Comparison of ENCODE assay signal across 38 cellular contexts in genomic region chr3:193648542-193649076, GRCh38.
"Had no signal": no experiment of that assay in that cellular context is flagged by ENCODE, and none has a peak within 500 bp of the region (broad histone marks: within the 10 kb centered on the region; RNA-seq: fewer than 3 reads in every experiment).

No MANE protein-coding gene starts in this region.

- H3K27me3 ChIP-seq: adrenal gland, cardiac muscle cell had no signal

- H3K27me3 Mint-ChIP-seq: activated B cell treated with CpG ODN at 0.5 μM for 24 hours; activated CD4-positive, alpha-beta memory T cell treated with anti-CD3 and anti-CD28 coated beads for 36 hours; activated CD4-positive, alpha-beta T cell treated with anti-CD3 and anti-CD28 coated beads, Interleukin-2, amount 10 ng/mL, durations not matched to agents 24 days and 14 days; activated CD8-positive, alpha-beta T cell treated with anti-CD3 and anti-CD28 coated beads for 36 hours; activated naive CD8-positive, alpha-beta T cell treated with anti-CD3 and anti-CD28 coated beads for 36 hours; activated T-helper 17 cell treated with anti-CD3 and anti-CD28 coated beads, Interleukin-2, amount 50 U/mL, for 72 hours; brain; central memory CD8-positive, alpha-beta T cell had no signal

- H3K27ac ChIP-seq: adrenal gland, cardiac muscle cell, VCaP had no signal

- H3K9me3 ChIP-seq: adrenal gland had no signal

- H3K27ac Mint-ChIP-seq: activated B cell treated with CpG ODN at 0.5 μM for 24 hours; activated CD4-positive, alpha-beta memory T cell treated with anti-CD3 and anti-CD28 coated beads for 36 hours; activated CD4-positive, alpha-beta T cell treated with anti-CD3 and anti-CD28 coated beads, Interleukin-2, amount 10 ng/mL, durations not matched to agents 24 days and 14 days; activated CD8-positive, alpha-beta T cell treated with anti-CD3 and anti-CD28 coated beads for 36 hours; activated naive CD4-positive, alpha-beta T cell treated with anti-CD3 and anti-CD28 coated beads for 36 hours; activated naive CD4-positive, alpha-beta T cell treated with anti-CD3 and anti-CD28 coated beads, Interleukin-2, amount 50 U/mL, for 72 hours; activated naive CD8-positive, alpha-beta T cell treated with anti-CD3 and anti-CD28 coated beads for 36 hours; activated T-cell treated with anti-CD3 and anti-CD28 coated beads, Interleukin-2, amount 50 U/mL, for 72 hours; activated T-helper 1 cell treated with anti-CD3 and anti-CD28 coated beads, Interleukin-12 subunit alpha, Interleukin-12 subunit beta, Interleukin-2, Interleukin-4 antibody, amounts not matched to agents 30 ng/mL and 10 ng/mL and 1 ng/mL, durations not matched to agents 14 hours and 24 hours and 36 hours; brain; T-helper 1 cell treated with Interleukin-12 subunit alpha and Interleukin-12 subunit beta and Interleukin-4 antibody, amounts not matched to agents 30 μg/mL and 1 μg/mL, for 36 hours; T-helper 2 cell treated with Interferon-gamma antibody and Interleukin-4, amounts not matched to agents 5 μg/mL and 100 μg/mL, for 36 hours had no signal

- H3K9me3 Mint-ChIP-seq: activated B cell treated with CpG ODN at 0.5 μM for 24 hours; activated CD4-positive, alpha-beta memory T cell treated with anti-CD3 and anti-CD28 coated beads for 36 hours; activated CD4-positive, alpha-beta T cell treated with anti-CD3 and anti-CD28 coated beads, Interleukin-2, amount 10 ng/mL, durations not matched to agents 24 days and 14 days; activated CD8-positive, alpha-beta T cell treated with anti-CD3 and anti-CD28 coated beads for 36 hours; activated naive CD4-positive, alpha-beta T cell treated with anti-CD3 and anti-CD28 coated beads for 36 hours; activated naive CD4-positive, alpha-beta T cell treated with anti-CD3 and anti-CD28 coated beads, Interleukin-2, amount 50 U/mL, for 72 hours; activated naive CD8-positive, alpha-beta T cell treated with anti-CD3 and anti-CD28 coated beads for 36 hours; activated T-cell treated with anti-CD3 and anti-CD28 coated beads, Interleukin-2, amount 50 U/mL, for 4 hours; activated T-cell treated with anti-CD3 and anti-CD28 coated beads, Interleukin-2, amount 50 U/mL, for 72 hours; activated T-helper 1 cell treated with anti-CD3 and anti-CD28 coated beads, Interleukin-12 subunit alpha, Interleukin-12 subunit beta, Interleukin-2, Interleukin-4 antibody, amounts not matched to agents 30 ng/mL and 10 ng/mL and 1 ng/mL, durations not matched to agents 14 hours and 24 hours and 36 hours; activated T-helper 17 cell treated with anti-CD3 and anti-CD28 coated beads, Interleukin-2, amount 50 U/mL, for 72 hours; brain; central memory CD8-positive, alpha-beta T cell; T-helper 1 cell treated with Interleukin-12 subunit alpha and Interleukin-12 subunit beta and Interleukin-4 antibody, amounts not matched to agents 30 μg/mL and 1 μg/mL, for 36 hours; T-helper 2 cell treated with Interferon-gamma antibody and Interleukin-4, amounts not matched to agents 5 μg/mL and 100 μg/mL, for 36 hours had no signal

- H3K4me1 Mint-ChIP-seq: activated B cell treated with CpG ODN at 0.5 μM for 24 hours; activated CD4-positive, alpha-beta T cell treated with anti-CD3 and anti-CD28 coated beads, Interleukin-2, amount 10 ng/mL, durations not matched to agents 24 days and 14 days; activated naive CD8-positive, alpha-beta T cell treated with anti-CD3 and anti-CD28 coated beads for 36 hours; activated T-helper 17 cell treated with anti-CD3 and anti-CD28 coated beads, Interleukin-2, amount 50 U/mL, for 72 hours; brain; central memory CD8-positive, alpha-beta T cell had no signal

- DNase-seq: activated B cell treated with CpG ODN at 0.5 μM for 24 hours; activated CD4-positive, alpha-beta memory T cell treated with anti-CD3 and anti-CD28 coated beads for 36 hours; activated CD4-positive, alpha-beta T cell treated with anti-CD3 and anti-CD28 coated beads for 4 hours; activated CD4-positive, alpha-beta T cell treated with anti-CD3 and anti-CD28 coated beads, Interleukin-2, amount 10 ng/mL, durations not matched to agents 24 days and 14 days; activated CD4-positive, alpha-beta T cell treated with anti-CD3 and anti-CD28 coated beads, Interleukin-2, amount 50 U/mL, for 1 hour; activated CD4-positive, alpha-beta T cell treated with anti-CD3 and anti-CD28 coated beads, Interleukin-2, amount 50 U/mL, for 4 hours; activated CD4-positive, CD25-positive, alpha-beta regulatory T cell treated with anti-CD3 and anti-CD28 coated beads, Interleukin-2, amount 50 U/mL, for 72 hours; activated CD8-positive, alpha-beta memory T cell treated with anti-CD3 and anti-CD28 coated beads, Interleukin-2, amount 50 U/mL, for 4 hours; activated CD8-positive, alpha-beta T cell treated with anti-CD3 and anti-CD28 coated beads for 36 hours; activated effector memory CD4-positive, alpha-beta T cell treated with anti-CD3 and anti-CD28 coated beads, Interleukin-2, amount 50 U/mL, for 16 hours; activated gamma-delta T cell treated with Interleukin-2 at 50 U/mL for 16 hours; activated naive CD4-positive, alpha-beta T cell; activated naive CD4-positive, alpha-beta T cell treated with anti-CD3 and anti-CD28 coated beads for 36 hours; activated naive CD4-positive, alpha-beta T cell treated with anti-CD3 and anti-CD28 coated beads, Interleukin-2, amount 50 U/mL, for 16 hours; activated naive CD8-positive, alpha-beta T cell treated with anti-CD3 and anti-CD28 coated beads for 36 hours; activated T-cell treated with anti-CD3 and anti-CD28 coated beads for 4 hours; activated T-cell treated with anti-CD3 and anti-CD28 coated beads, Interleukin-2, amount 50 U/mL, for 1 hour; activated T-cell treated with anti-CD3 and anti-CD28 coated beads, Interleukin-2, amount 50 U/mL, for 4 hours; activated T-cell treated with anti-CD3 and anti-CD28 coated beads, Interleukin-2, amount 50 U/mL, for 72 hours; adrenal gland; amniotic stem cell; aorta; caudate nucleus; cerebellar nuclear complex; T-helper 1 cell; T-helper 2 cell; T-helper 9 cell had no signal

- H3K4me3 Mint-ChIP-seq: activated B cell treated with CpG ODN at 0.5 μM for 24 hours; activated CD4-positive, alpha-beta memory T cell treated with anti-CD3 and anti-CD28 coated beads for 36 hours; activated CD4-positive, alpha-beta T cell treated with anti-CD3 and anti-CD28 coated beads, Interleukin-2, amount 10 ng/mL, durations not matched to agents 24 days and 14 days; activated CD8-positive, alpha-beta T cell treated with anti-CD3 and anti-CD28 coated beads for 36 hours; activated naive CD4-positive, alpha-beta T cell treated with anti-CD3 and anti-CD28 coated beads for 36 hours; activated naive CD8-positive, alpha-beta T cell treated with anti-CD3 and anti-CD28 coated beads for 36 hours; activated T-cell treated with anti-CD3 and anti-CD28 coated beads, Interleukin-2, amount 50 U/mL, for 4 hours; activated T-cell treated with anti-CD3 and anti-CD28 coated beads, Interleukin-2, amount 50 U/mL, for 72 hours; activated T-helper 1 cell treated with anti-CD3 and anti-CD28 coated beads, Interleukin-12 subunit alpha, Interleukin-12 subunit beta, Interleukin-2, Interleukin-4 antibody, amounts not matched to agents 30 ng/mL and 10 ng/mL and 1 ng/mL, durations not matched to agents 14 hours and 24 hours and 36 hours; activated T-helper 17 cell treated with anti-CD3 and anti-CD28 coated beads, Interleukin-2, amount 50 U/mL, for 72 hours; brain; central memory CD8-positive, alpha-beta T cell; T-helper 1 cell treated with Interleukin-12 subunit alpha and Interleukin-12 subunit beta and Interleukin-4 antibody, amounts not matched to agents 30 μg/mL and 1 μg/mL, for 36 hours; T-helper 2 cell treated with Interferon-gamma antibody and Interleukin-4, amounts not matched to agents 5 μg/mL and 100 μg/mL, for 36 hours had no signal

- FAIRE-seq: bronchial epithelial cell, TTC549 had no signal

- H3K4me3 ChIP-seq: adrenal gland, cardiac muscle cell had no signal
